ENCODE assay signal across 8 cellular contexts in the genomic region with DNA sequence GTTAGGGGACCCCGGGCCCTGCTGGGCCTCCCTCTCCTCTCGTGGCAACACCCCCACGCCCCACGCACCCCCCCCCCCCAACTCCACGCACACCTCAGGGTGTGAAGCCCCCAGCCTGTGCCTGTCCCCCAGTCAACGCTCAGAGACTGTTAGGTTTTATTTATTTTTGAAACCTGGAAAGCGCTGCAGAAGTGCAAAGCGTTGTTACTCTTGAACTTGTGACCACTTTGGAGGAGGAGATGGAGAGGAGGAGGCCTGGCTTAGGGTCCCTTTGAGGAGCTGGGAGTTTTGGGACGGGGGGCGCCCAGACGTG. TPM values are rescaled to one million over a fixed set of nuclear protein-coding genes. Genes with fewer than 3 reads are reported as not detected.
DNase-seq lines count a peak whose midpoint lies in the region; ATAC-seq and TF ChIP-seq lines count a peak whose summit lies in the region.

No MANE protein-coding gene starts in this region.

- H3K27ac ChIP-seq in ACC112 (ENCODE audit: low read depth, low read length) (no peak overlapping the region), Karpas-422 (ENCODE audit: low read length) (peak overlapping the region; percentile 51), coronary artery (peak overlapping the region; percentile 94 to 98)

- peak; percentile 0 for ATAC-seq in mucosa of descending colon
- no peak for ATAC-seq in GM18870 (IDR thresholded peaks at IDR 0.05; ENCODE audit: unreplicated experiment)

- H4K20me1 ChIP-seq in Karpas-422 (ENCODE audit: insufficient read depth, low read depth, low read length), result no peaks in the 10 kb centered on the region

- DNase-seq in Karpas-422 (peak; percentile 46), coronary artery (ENCODE audit: low spot score) (no peak), mucosa of descending colon (no peak), NCI-H2196 treated with DMSO at 0.1 percent for 48 hours (lab: John Stamatoyannopoulos, UW; ENCODE audit: unreplicated experiment) (no peak), H4 (ENCODE audit: low spot score) (no peak)
- DNase-seq in stimulated activated CD4-positive, alpha-beta T cell treated with anti-CD3 and anti-CD28 coated beads, Interleukin-2, amount 100 ng/mL, for 24 hours, result no peak

- H2AFZ ChIP-seq in ACC112 (ENCODE audit: low read length, unreplicated experiment), result no peak overlapping the region
- H2AFZ ChIP-seq in Karpas-422 (ENCODE audit: low read length), result 0 out of 2 replicates have a peak overlapping the region, but pooled peaks have one; percentile 6

- TF ChIP-seq CTCF in coronary artery (IDR thresholded peaks at IDR 0.05) (no peak), mucosa of descending colon (IDR thresholded peaks at IDR 0.05) (no peak)

- H3K9me2 ChIP-seq in Karpas-422 (replicated peaks; ENCODE audit: insufficient read depth, low read length), result no peaks in the 10 kb centered on the region

- H3K4me1 ChIP-seq in ACC112 (ENCODE audit: control insufficient read depth, insufficient read depth, low read length, unreplicated experiment), result peaks cover 15% of the 10 kb centered on the region
- peaks cover 64% of the 10 kb centered on the region for H3K4me1 ChIP-seq in Karpas-422 (ENCODE audit: low read length)
- H3K4me1 ChIP-seq in mucosa of descending colon (ENCODE audit: low read depth), result peaks cover 34% of the 10 kb centered on the region

- H3K4me3 ChIP-seq in ACC112 (ENCODE audit: low read depth, low read length), result peak overlapping the region; percentile 76
- H3K4me3 ChIP-seq in Karpas-422 (ENCODE audit: low read length), result peak overlapping the region; percentile 87
- H3K4me3 ChIP-seq in coronary artery, result peak overlapping the region; percentile 80
- peak overlapping the region; percentile 43 for H3K4me3 ChIP-seq in mucosa of descending colon

- peak overlapping the region; percentile 84 for H3K4me2 ChIP-seq in Karpas-422 (ENCODE audit: low read depth, low read length, poor library complexity, severe bottlenecking)

- H3K9me3 ChIP-seq in Karpas-422 (ENCODE audit: low read length) (no peaks in the 10 kb centered on the region), mucosa of descending colon (no peaks in the 10 kb centered on the region)

- intact Hi-C loops in mucosa of descending colon (cut with DNase I, micrococcal nuclease), result no loop called here

- H3K36me3 ChIP-seq in ACC112 (ENCODE audit: insufficient read depth, low read length) (no peaks in the 10 kb centered on the region), Karpas-422 (ENCODE audit: insufficient read depth, low read length) (no peaks in the 10 kb centered on the region), mucosa of descending colon (ENCODE audit: low read depth) (no peaks in the 10 kb centered on the region)

- no peaks in the 10 kb centered on the region for H3K27me3 ChIP-seq in ACC112 (ENCODE audit: insufficient read depth, low read length)
- H3K27me3 ChIP-seq in Karpas-422 (ENCODE audit: low read length), result no peaks in the 10 kb centered on the region

- peak overlapping the region; percentile 72 for H3K9ac ChIP-seq in Karpas-422 (ENCODE audit: low read length)

- H3K79me2 ChIP-seq in ACC112 (ENCODE audit: control insufficient read depth, insufficient read depth, low read length, unreplicated experiment) (no peaks in the 10 kb centered on the region), Karpas-422 (ENCODE audit: low read length) (no peaks in the 10 kb centered on the region)

RNA-seq across cellular contexts. Expression of a gene that starts 0.9 kb away (rescaled TPM):
- total RNA-seq in Karpas-422 (2014; rRNA removed; shearing (Covaris generic); ENCODE audit: low replicate concordance), result 17.9 and 25.3 TPM in 2 replicates
- 10 to 100 TPM; 17.1 to 24.7 (median 22.8) TPM for total RNA-seq in mucosa of descending colon
- total RNA-seq in H4 (2014; rRNA removed; shearing (Covaris generic)), result 0.62 and 1.6 TPM in 2 replicates

RNA-seq across cellular contexts. Expression of a gene that starts 54.8 kb away (rescaled TPM):
- 65.4 and 87.4 TPM in 2 replicates for total RNA-seq in Karpas-422 (2014; rRNA removed; shearing (Covaris generic); ENCODE audit: low replicate concordance)
- total RNA-seq in mucosa of descending colon, result 10 to 100 TPM; 16.5 to 23.1 (median 16.9) TPM
- 4.7 and 7.2 TPM in 2 replicates for total RNA-seq in H4 (2014; rRNA removed; shearing (Covaris generic))
